In the genomic region with DNA sequence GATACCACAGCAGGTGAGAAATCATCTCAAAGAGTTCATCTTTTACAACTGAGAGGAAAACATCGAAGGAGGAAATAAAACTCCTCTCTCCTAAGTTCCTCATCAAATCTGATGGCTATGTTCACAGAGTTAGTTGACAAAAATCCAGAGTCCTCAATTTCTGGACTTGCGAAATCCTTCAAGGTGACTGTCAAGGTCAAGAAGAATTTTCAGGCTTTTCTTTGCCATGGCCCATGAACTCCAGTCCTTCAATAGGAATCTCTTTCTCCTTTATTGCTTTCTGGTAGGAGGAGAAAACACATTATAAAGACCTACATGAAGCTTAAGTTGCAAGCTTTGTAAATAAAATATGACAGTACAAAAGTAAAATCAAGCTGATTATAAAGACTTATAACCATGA, we compare ENCODE assay signal across 12 cellular contexts. TPM values are rescaled to one million over a fixed set of nuclear protein-coding genes. Genes with fewer than 3 reads are reported as not detected.
DNase-seq lines count a peak whose midpoint lies in the region; ATAC-seq and TF ChIP-seq lines count a peak whose summit lies in the region.
"Had no signal": no experiment of that assay in that cellular context is flagged by ENCODE, and none has a peak within 500 bp of the region (broad histone marks: within the 10 kb centered on the region; RNA-seq: fewer than 3 reads in every experiment).

No MANE protein-coding gene starts in this region.

- H4K20me1 ChIP-seq in OCI-LY3 (ENCODE audit: insufficient read depth, low read length) (no peaks in the 10 kb centered on the region), smooth muscle cell (ENCODE audit: low read depth) (peaks cover 11% of the 10 kb centered on the region)

- H3K4me3 ChIP-seq in OCI-LY3 (ENCODE audit: low read length), result no peak overlapping the region
- H3K4me3 ChIP-seq in smooth muscle cell, result no peak overlapping the region
- H3K4me3 ChIP-seq in effector memory CD4-positive, alpha-beta T cell (ENCODE audit: insufficient read depth, low read depth, low read length, poor library complexity, severe bottlenecking), result no peak overlapping the region

- H3K4me3 Mint-ChIP-seq in activated naive CD4-positive, alpha-beta T cell treated with anti-CD3 and anti-CD28 coated beads, Interleukin-2, amount 50 U/mL, for 24 hours, result peak overlapping the region; percentile 95
- H3K4me3 Mint-ChIP-seq in endothelial cell (ENCODE audit: unreplicated experiment), result peak overlapping the region; percentile 100

- no peak for TF ChIP-seq CTCF in OCI-LY3 (IDR thresholded peaks at IDR 0.05; ENCODE audit: low read depth, low read length)
- no peak for TF ChIP-seq CTCF in endothelial cell (IDR thresholded peaks at IDR 0.05; ENCODE audit: unreplicated experiment)
- TF ChIP-seq CTCF in smooth muscle cell (IDR thresholded peaks at IDR 0.05; ENCODE audit: borderline replicate concordance, insufficient read depth, poor library complexity, severe bottlenecking), result no peak

- H3K4me1 ChIP-seq in OCI-LY3 (ENCODE audit: low read length), result peaks cover 20% of the 10 kb centered on the region
- H3K4me1 ChIP-seq in smooth muscle cell (ENCODE audit: low read depth), result peaks cover 9% of the 10 kb centered on the region
- peaks cover 12% of the 10 kb centered on the region for H3K4me1 ChIP-seq in effector memory CD4-positive, alpha-beta T cell (ENCODE audit: control insufficient read depth, insufficient read depth, low read length, poor library complexity, severe bottlenecking)

- H3F3A ChIP-seq in smooth muscle cell (ENCODE audit: low read depth), result peaks cover 7% of the 10 kb centered on the region

- H3K9me3 Mint-ChIP-seq in activated naive CD4-positive, alpha-beta T cell treated with anti-CD3 and anti-CD28 coated beads, Interleukin-2, amount 50 U/mL, for 24 hours, result no peaks in the 10 kb centered on the region
- H3K9me3 Mint-ChIP-seq in activated naive CD4-positive, alpha-beta T cell treated with anti-CD3 and anti-CD28 coated beads, Interleukin-2, amount 50 U/mL, for 72 hours, result no peaks in the 10 kb centered on the region
- H3K9me3 Mint-ChIP-seq in endothelial cell (ENCODE audit: unreplicated experiment), result no peaks in the 10 kb centered on the region

- no peak for ATAC-seq in activated naive CD4-positive, alpha-beta T cell treated with anti-CD3 and anti-CD28 coated beads, Interleukin-2, amount 50 U/mL, for 72 hours
- ATAC-seq in HG03571 (IDR thresholded peaks at IDR 0.05; ENCODE audit: unreplicated experiment) (no peak), HG03520 (IDR thresholded peaks at IDR 0.05; ENCODE audit: unreplicated experiment) (no peak)

- H3K79me2 ChIP-seq in OCI-LY3 (ENCODE audit: low read length) (peaks cover 89% of the 10 kb centered on the region), smooth muscle cell (ENCODE audit: low read depth) (peaks cover 73% of the 10 kb centered on the region)

- H2AFZ ChIP-seq in OCI-LY3 (ENCODE audit: low read depth, low read length) (no peak overlapping the region), smooth muscle cell (ENCODE audit: low read depth) (no peak overlapping the region)

- H3K9me3 ChIP-seq in OCI-LY3 (ENCODE audit: insufficient read depth, low read length) (no peaks in the 10 kb centered on the region), smooth muscle cell (replicated peaks; ENCODE audit: low read depth) (no peaks in the 10 kb centered on the region)
- H3K9me3 ChIP-seq in effector memory CD4-positive, alpha-beta T cell (ENCODE audit: control insufficient read depth, low read length), result no peaks in the 10 kb centered on the region
- H3K9me3 ChIP-seq: HAP-1 had no signal

- no peaks in the 10 kb centered on the region for H3K27me3 ChIP-seq in OCI-LY3 (ENCODE audit: low read depth, low read length)
- H3K27me3 ChIP-seq in smooth muscle cell (ENCODE audit: low read depth), result no peaks in the 10 kb centered on the region
- H3K27me3 ChIP-seq in effector memory CD4-positive, alpha-beta T cell (replicated peaks; ENCODE audit: control insufficient read depth, insufficient read depth, low read length, poor library complexity, severe bottlenecking), result no peaks in the 10 kb centered on the region

- no peak for DNase-seq in activated naive CD4-positive, alpha-beta T cell treated with anti-CD3 and anti-CD28 coated beads, Interleukin-2, amount 50 U/mL, for 72 hours (ENCODE audit: low spot score in 2 of 2)
- DNase-seq in endothelial cell (ENCODE audit: low spot score), result no peak
- DNase-seq in smooth muscle cell (lab: John Stamatoyannopoulos, UW; ENCODE audit: unreplicated experiment), result no peak
- DNase-seq in effector memory CD4-positive, alpha-beta T cell, result no peak
- DNase-seq: dermis blood vessel endothelial cell; NK-92 treated with Interleukin-12 subunit alpha and Interleukin-12 subunit beta, amount 100 ng/mL, for 24 hours; T-helper 9 cell had no signal

- H3K9ac ChIP-seq in OCI-LY3 (ENCODE audit: low read length) (no peak overlapping the region), smooth muscle cell (ENCODE audit: low read depth) (no peak overlapping the region)

- H3K27ac ChIP-seq in OCI-LY3 (ENCODE audit: low read length) (no peak overlapping the region), smooth muscle cell (ENCODE audit: low read depth) (no peak overlapping the region)
- H3K27ac ChIP-seq in effector memory CD4-positive, alpha-beta T cell (ENCODE audit: insufficient read depth, low read length, poor library complexity, severe bottlenecking), result no peak overlapping the region

- no peaks in the 10 kb centered on the region for H3K27me3 Mint-ChIP-seq in activated naive CD4-positive, alpha-beta T cell treated with anti-CD3 and anti-CD28 coated beads, Interleukin-2, amount 50 U/mL, for 24 hours
- H3K27me3 Mint-ChIP-seq in endothelial cell (ENCODE audit: unreplicated experiment), result peaks cover 7% of the 10 kb centered on the region

- H3K36me3 Mint-ChIP-seq in activated naive CD4-positive, alpha-beta T cell treated with anti-CD3 and anti-CD28 coated beads, Interleukin-2, amount 50 U/mL, for 24 hours, result peaks cover 4% of the 10 kb centered on the region
- H3K36me3 Mint-ChIP-seq in activated naive CD4-positive, alpha-beta T cell treated with anti-CD3 and anti-CD28 coated beads, Interleukin-2, amount 50 U/mL, for 72 hours, result peaks cover 20 to 41% of the 10 kb centered on the region in 2 donors
- peaks cover 19% of the 10 kb centered on the region for H3K36me3 Mint-ChIP-seq in endothelial cell (ENCODE audit: low read depth, unreplicated experiment)

- peaks cover 35% of the 10 kb centered on the region for H3K4me1 Mint-ChIP-seq in activated naive CD4-positive, alpha-beta T cell treated with anti-CD3 and anti-CD28 coated beads, Interleukin-2, amount 50 U/mL, for 24 hours
- peaks cover 17% of the 10 kb centered on the region for H3K4me1 Mint-ChIP-seq in endothelial cell (ENCODE audit: unreplicated experiment)

- H3K36me3 ChIP-seq in OCI-LY3 (replicated peaks; ENCODE audit: low read depth, low read length), result peaks cover 30% of the 10 kb centered on the region
- no peaks in the 10 kb centered on the region for H3K36me3 ChIP-seq in smooth muscle cell (ENCODE audit: low read depth)
- H3K36me3 ChIP-seq in effector memory CD4-positive, alpha-beta T cell (ENCODE audit: control insufficient read depth, insufficient read depth, low read length), result peaks cover 22% of the 10 kb centered on the region

- H3K27ac Mint-ChIP-seq in activated naive CD4-positive, alpha-beta T cell treated with anti-CD3 and anti-CD28 coated beads, Interleukin-2, amount 50 U/mL, for 24 hours, result peak overlapping the region; percentile 35
- peak overlapping the region in 1 of 2 donors; percentile 99 for H3K27ac Mint-ChIP-seq in activated naive CD4-positive, alpha-beta T cell treated with anti-CD3 and anti-CD28 coated beads, Interleukin-2, amount 50 U/mL, for 72 hours
- H3K27ac Mint-ChIP-seq in endothelial cell (ENCODE audit: unreplicated experiment), result no peak overlapping the region

- H3K4me2 ChIP-seq in OCI-LY3 (ENCODE audit: low read length) (peak overlapping the region; percentile 93), smooth muscle cell (peak overlapping the region; percentile 94)

- 98% methylated on average over 2 of the region's 2 CpGs for WGBS in smooth muscle cell (ENCODE audit: low lambda C conversion rate)

RNA-seq across cellular contexts. Expression of gene TRIAP1, which starts 1.5 kb away (rescaled TPM):
- total RNA-seq in activated naive CD4-positive, alpha-beta T cell treated with anti-CD3 and anti-CD28 coated beads, Interleukin-2, amount 50 U/mL, for 72 hours, result 10 to 100 TPM; 33.8 to 49.5 TPM
- total RNA-seq in endothelial cell (ENCODE audit: unreplicated experiment), result 39.8 TPM
- total RNA-seq in smooth muscle cell, result 47.1 and 54.8 TPM in 2 replicates
- polyA plus RNA-seq in smooth muscle cell, result 67.0 and 70.6 TPM in 2 replicates

RNA-seq across cellular contexts. Expression of gene GATC, which starts 1.6 kb away (rescaled TPM):
- total RNA-seq in activated naive CD4-positive, alpha-beta T cell treated with anti-CD3 and anti-CD28 coated beads, Interleukin-2, amount 50 U/mL, for 72 hours, result 10 to 100 TPM; 27.5 to 46.3 TPM
- total RNA-seq in endothelial cell (ENCODE audit: unreplicated experiment), result 25.5 TPM
- total RNA-seq in smooth muscle cell, result 13.4 and 22.2 TPM in 2 replicates
- 9.8 and 10.3 TPM in 2 replicates for polyA plus RNA-seq in smooth muscle cell

RNA-seq across cellular contexts. Expression of gene COX6A1, which starts 6.8 kb away (rescaled TPM):
- 100 to 1,000 TPM; 416 to 490 TPM for total RNA-seq in activated naive CD4-positive, alpha-beta T cell treated with anti-CD3 and anti-CD28 coated beads, Interleukin-2, amount 50 U/mL, for 72 hours
- total RNA-seq in endothelial cell (ENCODE audit: unreplicated experiment) (294 TPM), smooth muscle cell (597 and 788 TPM in 2 replicates)
- 949 and 1,088 TPM in 2 replicates for polyA plus RNA-seq in smooth muscle cell

RNA-seq across cellular contexts. Expression of gene SRSF9, which starts 24.9 kb away (rescaled TPM):
- total RNA-seq in activated naive CD4-positive, alpha-beta T cell treated with anti-CD3 and anti-CD28 coated beads, Interleukin-2, amount 50 U/mL, for 72 hours, result 100 to 1,000 TPM; 148 to 207 TPM
- total RNA-seq in endothelial cell (ENCODE audit: unreplicated experiment), result 255 TPM
- 133 and 148 TPM in 2 replicates for total RNA-seq in smooth muscle cell
- polyA plus RNA-seq in smooth muscle cell, result 264 and 289 TPM in 2 replicates

RNA-seq across cellular contexts. Expression of gene DYNLL1, which starts 51.2 kb away (rescaled TPM):
- total RNA-seq in activated naive CD4-positive, alpha-beta T cell treated with anti-CD3 and anti-CD28 coated beads, Interleukin-2, amount 50 U/mL, for 72 hours, result 100 to 1,000 TPM in 1 of 2 donors, 10 to 100 TPM in 1; 49.5 to 157 TPM
- total RNA-seq in endothelial cell (ENCODE audit: unreplicated experiment) (392 TPM), smooth muscle cell (403 and 502 TPM in 2 replicates)
- polyA plus RNA-seq in smooth muscle cell, result 497 and 616 TPM in 2 replicates
